12 cellular contexts compared by ENCODE assay signal in genomic region chr11:46330887-46331652, GRCh38. TPM values are rescaled to one million over a fixed set of nuclear protein-coding genes. Genes with fewer than 3 reads are reported as not detected.
DNase-seq lines count a peak whose midpoint lies in the region; ATAC-seq and TF ChIP-seq lines count a peak whose summit lies in the region.
"Had no signal": no experiment of that assay in that cellular context is flagged by ENCODE, and none has a peak within 500 bp of the region (broad histone marks: within the 10 kb centered on the region; RNA-seq: fewer than 3 reads in every experiment).

No MANE protein-coding gene starts in this region.

- no peaks in the 10 kb centered on the region for H4K20me1 ChIP-seq in GM23338 (replicated peaks; ENCODE audit: insufficient read depth)
- H4K20me1 ChIP-seq in PC-9 (ENCODE audit: insufficient read depth): no peaks in the 10 kb centered on the region

- H3K9me3 ChIP-seq in PC-9 (ENCODE audit: insufficient read depth, low read depth): no peaks in the 10 kb centered on the region
- H3K9me3 ChIP-seq: stomach had no signal

- CTCF ChIA-PET in PC-9 (lab: Charles Lee): no interaction called here

- no peak for ATAC-seq in GM23338
- peak; percentile 76 to 81 for ATAC-seq in naive thymus-derived CD8-positive, alpha-beta T cell
- ATAC-seq: sciatic nerve had no signal

- H3K79me2 ChIP-seq in GM23338 (replicated peaks; ENCODE audit: insufficient read depth): no peaks in the 10 kb centered on the region
- no peaks in the 10 kb centered on the region for H3K79me2 ChIP-seq in PC-9 (ENCODE audit: low read depth)

- H3K27ac Mint-ChIP-seq in GM23338: no peak overlapping the region
- H3K27ac Mint-ChIP-seq in naive thymus-derived CD8-positive, alpha-beta T cell: peak overlapping the region; percentile 71 to 99 (median 96)

- peaks cover 50% of the 10 kb centered on the region for H3K27me3 Mint-ChIP-seq in GM23338 (ENCODE audit: insufficient read depth, low read depth, poor library complexity)
- H3K27me3 Mint-ChIP-seq in naive thymus-derived CD8-positive, alpha-beta T cell: peaks cover 0 to 23% (median 0%) of the 10 kb centered on the region in 5 donors

- H3K27ac ChIP-seq in GM23338 (ENCODE audit: low read depth) (no peak overlapping the region), PC-9 (no peak overlapping the region)
- H3K27ac ChIP-seq: stomach had no signal

- H3F3A ChIP-seq in GM23338 (replicated peaks; ENCODE audit: low read depth) (peaks cover 10% of the 10 kb centered on the region; the same call in 1 of the 2 replicates), PC-9 (ENCODE audit: insufficient read depth, low read depth) (peaks cover 30% of the 10 kb centered on the region)

- H3K4me3 Mint-ChIP-seq in GM23338: peak overlapping the region; percentile 71; the same call in 1 of the 3 replicates
- H3K4me3 Mint-ChIP-seq in naive thymus-derived CD8-positive, alpha-beta T cell: peak overlapping the region; percentile 74 to 96 (median 87)

- intact Hi-C loops in PC-9 (cut with micrococcal nuclease; ENCODE audit: unreplicated experiment): no loop called here

- H3K27me3 ChIP-seq in GM23338 (ENCODE audit: insufficient read depth) (peaks cover 61% of the 10 kb centered on the region), PC-9 (ENCODE audit: insufficient read depth, low read depth) (no peaks in the 10 kb centered on the region)

- H3K9me2 ChIP-seq in GM23338 (ENCODE audit: insufficient read depth) (no peaks in the 10 kb centered on the region), PC-9 (ENCODE audit: insufficient read depth) (no peaks in the 10 kb centered on the region)

- peaks cover 4% of the 10 kb centered on the region; the same call in 2 of the 3 replicates for H3K36me3 Mint-ChIP-seq in GM23338 (ENCODE audit: low read depth)
- peaks cover 0 to 3% (median 0%) of the 10 kb centered on the region in 3 donors for H3K36me3 Mint-ChIP-seq in naive thymus-derived CD8-positive, alpha-beta T cell

- POLR2A ChIA-PET in naive thymus-derived CD8-positive, alpha-beta T cell (lab: Charles Lee): interaction anchor here (0.7 to 9.1 kb wide), 8 partner anchors 9 to 90 kb away, joined by 3 to 303 read pairs (median 6); partner anchors contain the start of gene DGKZ
- POLR2A ChIA-PET in PC-9 (lab: Charles Lee; ENCODE audit: unreplicated experiment): no interaction called here

- H3K4me2 ChIP-seq in GM23338: peak overlapping the region; percentile 58
- no peak overlapping the region for H3K4me2 ChIP-seq in PC-9

- H3K4me1 Mint-ChIP-seq in GM23338: peaks cover 52% of the 10 kb centered on the region
- H3K4me1 Mint-ChIP-seq in naive thymus-derived CD8-positive, alpha-beta T cell: peaks cover 33 to 72% (median 63%) of the 10 kb centered on the region in 4 donors

- H3K9me3 Mint-ChIP-seq in GM23338: no peaks in the 10 kb centered on the region
- H3K9me3 Mint-ChIP-seq in naive thymus-derived CD8-positive, alpha-beta T cell: no peaks in the 10 kb centered on the region

- H3K4me3 ChIP-seq in GM23338: peak overlapping the region; percentile 34
- no peak overlapping the region for H3K4me3 ChIP-seq in PC-9
- H3K4me3 ChIP-seq: stomach had no signal

- no TSS peak for BruUV-seq in PC-9 (replicated peaks; lab: Mats Ljungman, UMichigan)

- TF ChIP-seq CTCF in GM23338 (conservative IDR thresholded peaks at IDR 0.05; ENCODE audit: low read depth in 2 of 2): no peak
- no peak for TF ChIP-seq CTCF in PC-9 (conservative IDR thresholded peaks at IDR 0.05)

- H3K4me1 ChIP-seq in GM23338 (ENCODE audit: insufficient read depth) (peaks cover 32% of the 10 kb centered on the region), PC-9 (replicated peaks; ENCODE audit: insufficient read depth) (peaks cover 25% of the 10 kb centered on the region)

- no peaks in the 10 kb centered on the region; the same call in 1 of the 2 replicates for H3K36me3 ChIP-seq in GM23338 (ENCODE audit: insufficient read depth)
- no peaks in the 10 kb centered on the region for H3K36me3 ChIP-seq in PC-9 (ENCODE audit: low read depth)
- H3K36me3 ChIP-seq: stomach had no signal

- H2AFZ ChIP-seq in GM23338 (peak overlapping the region; percentile 88; the same call in 1 of the 2 replicates), PC-9 (no peak overlapping the region)

- DNase-seq in GM23338 (ENCODE audit: low spot score): no peak
- peak in 3 of 5 experiments; percentile 15 to 87 (median 54) for DNase-seq in T-helper 2 cell
- DNase-seq in activated naive CD4-positive, alpha-beta T cell treated with anti-CD3 and anti-CD28 coated beads, Interleukin-2, amount 50 U/mL, for 16 hours: peak; percentile 57
- peak in 8 of 10 donors; percentile 53 to 82 (median 66) for DNase-seq in naive thymus-derived CD8-positive, alpha-beta T cell
- DNase-seq in amniotic stem cell (lab: John Stamatoyannopoulos, UW): no peak
- DNase-seq in middle frontal gyrus (ENCODE audit: extremely low spot score, low spot score): no peak
- DNase-seq in T1000 (lab: John Stamatoyannopoulos, UW): no peak
- no peak for DNase-seq in PC-9
- DNase-seq: EL, stomach had no signal

TF ChIP-seq in GM23338, 12 proteins besides CTCF, POLR2A, EP300 and RAD21 (continues in another document):
- TF ChIP-seq CREB1 (CRISPR knock-in tag; IDR thresholded peaks at IDR 0.05; ENCODE audit: low read depth): no peak
- TF ChIP-seq ZNF331 (CRISPR knock-in tag; IDR thresholded peaks at IDR 0.05; ENCODE audit: low read depth): no peak
- no peak for TF ChIP-seq NANOG (IDR thresholded peaks at IDR 0.05; ENCODE audit: borderline replicate concordance)
- TF ChIP-seq REST (IDR thresholded peaks at IDR 0.05; ENCODE audit: unreplicated experiment): no peak
- TF ChIP-seq ETS1 (IDR thresholded peaks at IDR 0.05): no peak
- no peak for TF ChIP-seq STAT1 (IDR thresholded peaks at IDR 0.05; ENCODE audit: unreplicated experiment)
- no peak for TF ChIP-seq POLR2AphosphoS5 (IDR thresholded peaks at IDR 0.05; ENCODE audit: low read depth)
- TF ChIP-seq JUNB (IDR thresholded peaks at IDR 0.05; ENCODE audit: unreplicated experiment): no peak
- no peak for TF ChIP-seq ZNF114 (CRISPR knock-in tag; IDR thresholded peaks at IDR 0.05)
- no peak for TF ChIP-seq EZH2phosphoT487 (IDR thresholded peaks at IDR 0.05; ENCODE audit: unreplicated experiment)
- TF ChIP-seq EZH2 (IDR thresholded peaks at IDR 0.05; ENCODE audit: low read depth, unreplicated experiment): no peak

RNA-seq across cellular contexts. Expression of gene DGKZ, which starts 16.2 kb away (rescaled TPM):
- 148 and 170 TPM in 2 replicates for total RNA-seq in GM23338 (2014; rRNA removed; shearing (Covaris generic))
- polyA plus RNA-seq in GM23338 (2016; fragmentation: Nextera tagmentation; extraction: Ambion mirVana): 45.1 and 45.7 TPM in 2 replicates
- total RNA-seq in naive thymus-derived CD8-positive, alpha-beta T cell: 100 to 1,000 TPM; 234 to 243 TPM
- polyA plus RNA-seq in naive thymus-derived CD8-positive, alpha-beta T cell: 10 to 100 TPM; 47.1 to 71.0 (median 52.5) TPM
- total RNA-seq in PC-9 (2021): 49.3 and 67.5 TPM in 2 replicates

RNA-seq across cellular contexts. Expression of gene MDK, which starts 50.4 kb away (rescaled TPM):
- total RNA-seq in GM23338 (2014; rRNA removed; shearing (Covaris generic)): 388 and 438 TPM in 2 replicates
- polyA plus RNA-seq in GM23338 (2016; fragmentation: Nextera tagmentation; extraction: Ambion mirVana): 451 and 477 TPM in 2 replicates
- 1 to 10 TPM; 7.2 to 8.0 TPM for total RNA-seq in naive thymus-derived CD8-positive, alpha-beta T cell
- under 1 TPM in 1 of 3 donors, not detected in 2; 0.52 TPM for polyA plus RNA-seq in naive thymus-derived CD8-positive, alpha-beta T cell
- total RNA-seq in PC-9 (2021): 399 and 464 TPM in 2 replicates

RNA-seq across cellular contexts. Expression of gene CREB3L1, which starts 53.6 kb away (rescaled TPM):
- total RNA-seq in GM23338 (2014; rRNA removed; shearing (Covaris generic)): 4.5 and 8.5 TPM in 2 replicates
- polyA plus RNA-seq in GM23338 (2016; fragmentation: Nextera tagmentation; extraction: Ambion mirVana): 10.3 and 10.4 TPM in 2 replicates
- total RNA-seq in naive thymus-derived CD8-positive, alpha-beta T cell: not detected
- not detected for polyA plus RNA-seq in naive thymus-derived CD8-positive, alpha-beta T cell
- 1.3 and 3.1 TPM in 2 replicates for total RNA-seq in PC-9 (2021)
- polyA plus RNA-seq: keratinocyte had no signal

Comparison
In these comparisons a context has a peak if more than half of its experiments do, and no peak if none do; other contexts are left out.
1. DNase-seq: peak in T-helper 2 cell (3 of 5), activated naive CD4-positive, alpha-beta T cell treated with anti-CD3 and anti-CD28 coated beads, Interleukin-2, amount 50 U/mL, for 16 hours (single experiment) and naive thymus-derived CD8-positive, alpha-beta T cell (8 of 10); none in GM23338 (single experiment), amniotic stem cell (single experiment), middle frontal gyrus (single experiment), T1000 (single experiment) and PC-9 (0 of 2).
2. RNA of gene MDK, which starts 50.4 kb away (total RNA-seq): 399 to 464 TPM in PC-9 and 388 to 438 TPM in GM23338; 7.2 to 8.0 TPM in naive thymus-derived CD8-positive, alpha-beta T cell; every median in the first group is over 10 times any median in the second.